In genomic region chr11:68632375-68632774, GRCh38 we compare ENCODE assay signal across 8 cellular contexts. TPM values are rescaled to one million over a fixed set of nuclear protein-coding genes. Genes with fewer than 3 reads are reported as not detected.
"Had no signal": no experiment of that assay in that cellular context is flagged by ENCODE, and none has a peak within 500 bp of the region (broad histone marks: within the 10 kb centered on the region; RNA-seq: fewer than 3 reads in every experiment).

No MANE protein-coding gene starts in this region.

RNA-seq across cellular contexts. Expression of gene GAL, which starts 52.0 kb away (rescaled TPM):
- total RNA-seq: activated CD4-positive, alpha-beta memory T cell treated with anti-CD3 and anti-CD28 coated beads, Interleukin-2, amount 10 ng/mL, durations not matched to agents 7 days and 5 days; activated CD4-positive, alpha-beta T cell treated with anti-CD3 and anti-CD28 coated beads, Interleukin-2, amount 10 ng/mL, durations not matched to agents 7 days and 5 days; activated CD8-positive, alpha-beta memory T cell treated with anti-CD3 and anti-CD28 coated beads, Interleukin-2, amount 10 ng/mL, durations not matched to agents 7 days and 5 days; activated CD8-positive, alpha-beta T cell treated with anti-CD3 and anti-CD28 coated beads, Interleukin-2, amount 10 ng/mL, durations not matched to agents 7 days and 5 days; activated naive CD8-positive, alpha-beta T cell treated with anti-CD3 and anti-CD28 coated beads, Interleukin-2, amount 10 ng/mL, durations not matched to agents 7 days and 5 days; ascending aorta; T-helper 17 cell; T-helper 2 cell treated with Interferon-gamma antibody and Interleukin-4, amounts not matched to agents 100 ng/mL and 5 ng/mL, for 36 hours had no signal
